ENCODE assay signal across 8 cellular contexts in the genomic region with DNA sequence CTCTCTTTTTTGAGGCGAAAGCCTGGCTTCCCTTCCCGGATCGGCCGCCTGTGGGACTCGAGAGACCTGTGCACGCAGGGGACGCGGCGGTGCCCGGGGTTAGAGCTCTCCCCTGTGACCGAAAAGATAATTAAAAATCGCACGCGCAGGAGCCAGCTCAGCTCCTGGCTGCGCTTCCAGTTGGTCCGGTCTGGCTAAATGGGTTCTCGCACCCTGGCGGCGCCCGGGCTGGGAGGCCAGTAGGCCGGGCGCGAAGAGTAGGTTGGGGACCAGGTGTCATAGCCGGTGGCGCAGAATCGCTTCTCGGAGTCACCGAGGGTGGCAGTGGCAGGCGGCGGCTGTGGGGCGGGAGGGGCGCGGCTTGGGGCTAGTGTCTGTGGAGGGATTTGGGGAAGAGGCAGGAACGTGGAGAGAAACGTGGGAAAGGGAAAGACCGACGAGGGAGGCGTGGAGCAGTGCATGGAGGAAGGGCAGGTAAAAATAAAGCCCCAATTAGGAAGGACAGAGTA. TPM values are rescaled to one million over a fixed set of nuclear protein-coding genes. Genes with fewer than 3 reads are reported as not detected.
DNase-seq lines count a peak whose midpoint lies in the region; ATAC-seq and TF ChIP-seq lines count a peak whose summit lies in the region.

No MANE protein-coding gene starts in this region.

- no peak for ATAC-seq in GM19395 (IDR thresholded peaks at IDR 0.05; ENCODE audit: unreplicated experiment)

- no peaks in the 10 kb centered on the region for H3K36me3 ChIP-seq in smooth muscle cell (ENCODE audit: low read depth)

- H3K79me2 ChIP-seq in smooth muscle cell (ENCODE audit: low read depth) = peaks cover 37% of the 10 kb centered on the region

- TF ChIP-seq CTCF in AG10803 (conservative IDR thresholded peaks at IDR 0.05; ENCODE audit: low read length) (peak; percentile 22; the same call in 1 of the 2 replicates), astrocyte of the cerebellum (IDR thresholded peaks at IDR 0.05; ENCODE audit: low read depth, low read length, missing control alignments) (no peak), smooth muscle cell (IDR thresholded peaks at IDR 0.05; ENCODE audit: borderline replicate concordance, insufficient read depth, poor library complexity, severe bottlenecking) (peak; percentile 34)

- H3K27ac ChIP-seq in smooth muscle cell (ENCODE audit: low read depth) = peak overlapping the region; percentile 83

- H3K4me1 ChIP-seq in smooth muscle cell (ENCODE audit: low read depth) = peaks cover 20% of the 10 kb centered on the region

- DNase-seq in AG10803 (ENCODE audit: low read depth) (peak; percentile 50), HPDE6-E6E7 (ENCODE audit: extremely low spot score) (peak; percentile 59), SW480 (ENCODE audit: low spot score) (peak; percentile 53), astrocyte of the cerebellum (ENCODE audit: low read depth) (no peak), smooth muscle cell (lab: John Stamatoyannopoulos, UW; ENCODE audit: unreplicated experiment) (no peak), putamen (ENCODE audit: low spot score) (no peak)

- H3K4me3 ChIP-seq in AG10803 (ENCODE audit: low read length) (peak overlapping the region; percentile 90), astrocyte of the cerebellum (ENCODE audit: low read depth, low read length) (peak overlapping the region; percentile 92), iPS-18c (ENCODE audit: insufficient read depth, low read depth, low read length) (peak overlapping the region; percentile 39), smooth muscle cell (peak overlapping the region; percentile 65)

- peaks cover 5% of the 10 kb centered on the region for H4K20me1 ChIP-seq in smooth muscle cell (ENCODE audit: low read depth)

- in situ Hi-C loops in astrocyte of the cerebellum (cut with HindIII; ENCODE audit: low sequenced_read_pairs) = no loop called here

- H3K9me3 ChIP-seq in iPS-18c (ENCODE audit: control insufficient read depth, insufficient read depth, low read length) (no peaks in the 10 kb centered on the region), smooth muscle cell (replicated peaks; ENCODE audit: low read depth) (no peaks in the 10 kb centered on the region)

- peaks cover 4% of the 10 kb centered on the region for H3F3A ChIP-seq in smooth muscle cell (ENCODE audit: low read depth)

- H2AFZ ChIP-seq in smooth muscle cell (ENCODE audit: low read depth) = peak overlapping the region; percentile 87

- 2% methylated on average over 31 of the region's 38 CpGs for WGBS in smooth muscle cell (ENCODE audit: low lambda C conversion rate)

- peak overlapping the region; percentile 89 for H3K4me2 ChIP-seq in smooth muscle cell

- peak overlapping the region; percentile 33 for H3K9ac ChIP-seq in smooth muscle cell (ENCODE audit: low read depth)

- H3K27me3 ChIP-seq in smooth muscle cell (ENCODE audit: low read depth) = no peaks in the 10 kb centered on the region

RNA-seq across cellular contexts. Expression of a gene that starts 41.9 kb away (rescaled TPM):
- total RNA-seq in smooth muscle cell = 16.8 and 22.9 TPM in 2 replicates
- 15.3 and 19.4 TPM in 2 replicates for polyA plus RNA-seq in smooth muscle cell

Comparison
In these comparisons a context has a peak if more than half of its experiments do, and no peak if none do; other contexts are left out.
1. DNase-seq: peak in AG10803 (single experiment), HPDE6-E6E7 (single experiment) and SW480 (single experiment); none in astrocyte of the cerebellum (single experiment), smooth muscle cell (single experiment) and putamen (single experiment).
2. H3K4me3 ChIP-seq: peak in every context shown above with its lines; median percentile 92 in astrocyte of the cerebellum; 90 in AG10803; 65 in smooth muscle cell; 39 in iPS-18c.